8 cellular contexts compared by ENCODE assay signal in genomic region chr19:10565567-10566407, GRCh38. TPM values are rescaled to one million over a fixed set of nuclear protein-coding genes. Genes with fewer than 3 reads are reported as not detected.
A peak's percentile ranks its signal among the peaks of the same experiment; 100 is the strongest.
DNase-seq lines count a peak whose midpoint lies in the region; ATAC-seq and TF ChIP-seq lines count a peak whose summit lies in the region.

Gene KRI1, minus strand, starts transcription at chr19:10566010. Its CDS starts 11 bp downstream, at chr19:10565999.

- peak within 1 kb of the TSS; percentile 99 for H3K9ac ChIP-seq in Loucy (ENCODE audit: low read depth, low read length, poor library complexity, severe bottlenecking)

- H3K36me3 ChIP-seq in Loucy (ENCODE audit: insufficient read depth, low read length) (peaks cover 11% of the 10 kb centered on the region; the same call in 1 of the 2 replicates), RWPE2 (ENCODE audit: low read depth) (peaks cover 20% of the 10 kb centered on the region)

- H4K20me1 ChIP-seq in Loucy (ENCODE audit: insufficient read depth, low read length, poor library complexity, severe bottlenecking), result peaks cover 30% of the 10 kb centered on the region

- H3F3A ChIP-seq in Loucy (ENCODE audit: low read depth), result peaks cover 10% of the 10 kb centered on the region; the same call in 1 of the 2 replicates

- H3K9me3 ChIP-seq in Loucy (ENCODE audit: insufficient read depth, low read depth, low read length) (no peaks in the 10 kb centered on the region), RWPE2 (ENCODE audit: severe bottlenecking) (no peaks in the 10 kb centered on the region)

- peaks cover 51% of the 10 kb centered on the region for H3K36me3 Mint-ChIP-seq in activated T-helper 2 cell treated with anti-CD3 and anti-CD28 coated beads, Interferon-gamma antibody, Interleukin-2, Interleukin-4, amounts not matched to agents 10 μg/mL and 5 μg/mL and 100 μg/mL, durations not matched to agents 14 hours and 24 hours and 36 hours (ENCODE audit: low read depth)
- H3K36me3 Mint-ChIP-seq in nephron (ENCODE audit: low read depth), result peaks cover 8% of the 10 kb centered on the region

- intact Hi-C loops in activated T-helper 2 cell treated with anti-CD3 and anti-CD28 coated beads, Interferon-gamma antibody, Interleukin-2, Interleukin-4, amounts not matched to agents 10 μg/mL and 5 μg/mL and 100 μg/mL, durations not matched to agents 14 hours and 24 hours and 36 hours (cut with micrococcal nuclease), result loop anchor here (1.0 to 5.0 kb wide), 4 partner anchors 63 to 461 kb away; partner anchors contain the start of genes CDC37 and KEAP1

- H3K4me3 ChIP-seq in Loucy (ENCODE audit: low read length, poor library complexity, severe bottlenecking) (peak within 1 kb of the TSS; percentile 86), RWPE2 (ENCODE audit: severe bottlenecking) (peak within 1 kb of the TSS; percentile 50), fibroblast of pulmonary artery (replicated peaks; ENCODE audit: low read depth, low read length) (peak within 1 kb of the TSS; percentile 90)

- no peaks in the 10 kb centered on the region for H3K9me3 Mint-ChIP-seq in activated T-helper 2 cell treated with anti-CD3 and anti-CD28 coated beads, Interferon-gamma antibody, Interleukin-2, Interleukin-4, amounts not matched to agents 10 μg/mL and 5 μg/mL and 100 μg/mL, durations not matched to agents 14 hours and 24 hours and 36 hours
- H3K9me3 Mint-ChIP-seq in nephron, result no peaks in the 10 kb centered on the region

- peak within 1 kb of the TSS; percentile 91 for H3K4me3 Mint-ChIP-seq in activated T-helper 2 cell treated with anti-CD3 and anti-CD28 coated beads, Interferon-gamma antibody, Interleukin-2, Interleukin-4, amounts not matched to agents 10 μg/mL and 5 μg/mL and 100 μg/mL, durations not matched to agents 14 hours and 24 hours and 36 hours (ENCODE audit: low read depth)
- peak within 1 kb of the TSS; percentile 94 to 97 (median 95) for H3K4me3 Mint-ChIP-seq in nephron

- H3K79me2 ChIP-seq in Loucy (ENCODE audit: insufficient read depth, low read length), result peaks cover 72% of the 10 kb centered on the region

- no peaks in the 10 kb centered on the region for H3K9me2 ChIP-seq in Loucy (replicated peaks; ENCODE audit: low read depth, low read length)

- DNase-seq in ELF-1 (ENCODE audit: low read depth, low spot score) (peak; percentile 98), H4 (ENCODE audit: low spot score) (peak; percentile 87), RWPE2 (ENCODE audit: low spot score) (peak; percentile 98), fibroblast of pulmonary artery (ENCODE audit: low read depth) (peak; percentile 98)
- DNase-seq in activated T-helper 2 cell treated with anti-CD3 and anti-CD28 coated beads, Interferon-gamma antibody, Interleukin-2, Interleukin-4, amounts not matched to agents 10 μg/mL and 5 μg/mL and 100 μg/mL, durations not matched to agents 14 hours and 24 hours and 36 hours (ENCODE audit: low spot score), result peak; percentile 99
- DNase-seq in stimulated activated naive CD8-positive, alpha-beta T cell treated with anti-CD3 and anti-CD28 coated beads, Interleukin-15, Interleukin-2, amounts not matched to agents 100 U/mL and 50 U/mL, for 24 hours, result peak; percentile 100

- peak; percentile 58 for ATAC-seq in RWPE2 (ENCODE audit: low read depth)
- ATAC-seq in stimulated activated naive CD8-positive, alpha-beta T cell treated with anti-CD3 and anti-CD28 coated beads, Interleukin-15, Interleukin-2, amounts not matched to agents 100 U/mL and 50 U/mL, for 24 hours, result peak; percentile 48

- H3K4me1 ChIP-seq in Loucy (ENCODE audit: insufficient read depth, low read length, poor library complexity, severe bottlenecking) (peaks cover 32% of the 10 kb centered on the region), RWPE2 (ENCODE audit: insufficient read depth, poor library complexity, severe bottlenecking) (peaks cover 4% of the 10 kb centered on the region)

- H3K27ac ChIP-seq in RWPE2 (ENCODE audit: poor library complexity, severe bottlenecking), result peak within 1 kb of the TSS; percentile 80

- H3K27me3 ChIP-seq in Loucy (ENCODE audit: insufficient read depth, low read length, poor library complexity, severe bottlenecking) (peaks cover 4% of the 10 kb centered on the region), RWPE2 (ENCODE audit: insufficient read depth, poor library complexity, severe bottlenecking) (no peaks in the 10 kb centered on the region)

- TF ChIP-seq CTCF in Loucy (conservative IDR thresholded peaks at IDR 0.05; ENCODE audit: low read length) (no peak), RWPE2 (IDR thresholded peaks at IDR 0.05; ENCODE audit: poor library complexity, severe bottlenecking) (peak; percentile 36), fibroblast of pulmonary artery (IDR thresholded peaks at IDR 0.05; ENCODE audit: low read length, missing control alignments) (peak; percentile 5), nephron (IDR thresholded peaks at IDR 0.05; ENCODE audit: unreplicated experiment in 3 of 3) (peak; percentile 37 to 55 (median 53))

- peak within 1 kb of the TSS; percentile 91 for H3K27ac Mint-ChIP-seq in activated T-helper 2 cell treated with anti-CD3 and anti-CD28 coated beads, Interferon-gamma antibody, Interleukin-2, Interleukin-4, amounts not matched to agents 10 μg/mL and 5 μg/mL and 100 μg/mL, durations not matched to agents 14 hours and 24 hours and 36 hours
- peak within 1 kb of the TSS; percentile 83 to 93 (median 88) for H3K27ac Mint-ChIP-seq in nephron

- H2AFZ ChIP-seq in Loucy (ENCODE audit: low read length), result peak within 1 kb of the TSS; percentile 17; the same call in 1 of the 2 replicates

- peak within 1 kb of the TSS; percentile 90 for H3K4me2 ChIP-seq in Loucy (ENCODE audit: low read depth, low read length, poor library complexity, severe bottlenecking)

- peaks cover 38% of the 10 kb centered on the region for H3K4me1 Mint-ChIP-seq in activated T-helper 2 cell treated with anti-CD3 and anti-CD28 coated beads, Interferon-gamma antibody, Interleukin-2, Interleukin-4, amounts not matched to agents 10 μg/mL and 5 μg/mL and 100 μg/mL, durations not matched to agents 14 hours and 24 hours and 36 hours (ENCODE audit: low read depth)
- H3K4me1 Mint-ChIP-seq in nephron, result peaks cover 41% of the 10 kb centered on the region

- H3K27me3 Mint-ChIP-seq in activated T-helper 2 cell treated with anti-CD3 and anti-CD28 coated beads, Interferon-gamma antibody, Interleukin-2, Interleukin-4, amounts not matched to agents 10 μg/mL and 5 μg/mL and 100 μg/mL, durations not matched to agents 14 hours and 24 hours and 36 hours (ENCODE audit: low read depth), result no peaks in the 10 kb centered on the region
- H3K27me3 Mint-ChIP-seq in nephron (ENCODE audit: low read depth), result no peaks in the 10 kb centered on the region

RNA-seq across cellular contexts. Expression of gene KRI1, which starts in this region (rescaled TPM):
- 7.7 and 8.3 TPM in 2 replicates for total RNA-seq in H4 (2014; rRNA removed; shearing (Covaris generic))
- 66.7 and 69.5 TPM in 2 replicates for total RNA-seq in activated T-helper 2 cell treated with anti-CD3 and anti-CD28 coated beads, Interferon-gamma antibody, Interleukin-2, Interleukin-4, amounts not matched to agents 10 μg/mL and 5 μg/mL and 100 μg/mL, durations not matched to agents 14 hours and 24 hours and 36 hours

Comparison
In these comparisons a context has a peak if more than half of its experiments do, and no peak if none do; other contexts are left out.
1. Peak in every context shown above with its lines: DNase-seq, ATAC-seq, H3K4me3 ChIP-seq and H3K27ac ChIP-seq.